In the genomic region with DNA sequence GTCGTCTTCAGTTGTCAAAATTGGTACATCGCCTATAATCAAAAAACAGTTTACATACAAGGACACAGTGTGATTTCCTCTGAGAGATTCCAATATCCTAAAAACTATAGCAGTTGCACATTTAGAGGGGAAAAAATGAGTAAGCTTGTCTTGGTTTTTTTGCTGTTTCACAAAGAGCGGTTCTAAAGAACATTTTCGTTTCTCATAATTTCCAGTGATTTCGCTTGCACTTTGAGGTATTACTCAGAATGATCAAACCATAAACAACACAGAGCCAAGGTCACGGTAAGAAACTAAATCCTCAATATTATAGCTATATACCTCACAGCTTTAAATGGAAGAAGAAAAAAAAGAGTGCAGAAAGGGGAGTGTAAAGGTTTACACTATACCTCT, we compare ENCODE assay signal across 8 cellular contexts. TPM values are rescaled to one million over a fixed set of nuclear protein-coding genes. Genes with fewer than 3 reads are reported as not detected.
DNase-seq lines count a peak whose midpoint lies in the region; ATAC-seq and TF ChIP-seq lines count a peak whose summit lies in the region.

No MANE protein-coding gene starts in this region.

- H3K36me3 Mint-ChIP-seq in CD4-positive, alpha-beta T cell (ENCODE audit: low read depth) = peaks cover 58% of the 10 kb centered on the region

- peaks cover 7% of the 10 kb centered on the region for H3K79me2 ChIP-seq in mammary epithelial cell (ENCODE audit: insufficient read depth, low read length)

- H3K9ac ChIP-seq in mammary epithelial cell (ENCODE audit: insufficient read depth, low read length) (peak overlapping the region; percentile 68), muscle layer of colon (ENCODE audit: low read length) (peak overlapping the region; percentile 58)

- H3K27me3 ChIP-seq in CD4-positive, alpha-beta T cell (ENCODE audit: control insufficient read depth, insufficient read depth, low read length) = no peaks in the 10 kb centered on the region
- no peaks in the 10 kb centered on the region for H3K27me3 ChIP-seq in mammary epithelial cell (ENCODE audit: insufficient read depth, low read length)
- no peaks in the 10 kb centered on the region for H3K27me3 ChIP-seq in muscle layer of colon (ENCODE audit: control insufficient read depth in 1 of 2, insufficient read depth in 2 of 2, low read length in 2 of 2)

- H3K27ac ChIP-seq in CD4-positive, alpha-beta T cell (ENCODE audit: low read depth, low read length) = no peak overlapping the region
- H3K27ac ChIP-seq in mammary epithelial cell (ENCODE audit: insufficient read depth, low read depth, low read length) (peak overlapping the region; percentile 59), muscle layer of colon (ENCODE audit: low read depth, low read length) (peak overlapping the region; percentile 85)

- no peaks in the 10 kb centered on the region for H3K9me3 ChIP-seq in CD4-positive, alpha-beta T cell (ENCODE audit: control insufficient read depth, low read length)
- H3K9me3 ChIP-seq in mammary epithelial cell (replicated peaks; ENCODE audit: insufficient read depth, low read length) (no peaks in the 10 kb centered on the region), muscle layer of colon (ENCODE audit: low read length) (no peaks in the 10 kb centered on the region)

- H3K4me3 ChIP-seq in mammary epithelial cell (replicated peaks in 1 of 3; ENCODE audit: insufficient read depth in 1 of 3, low read depth in 2 of 3, low read length in 3 of 3) = peak overlapping the region; percentile 63 to 77 (median 77)
- peak overlapping the region; percentile 63 to 84 for H3K4me3 ChIP-seq in muscle layer of colon (ENCODE audit: low read depth in 1 of 2, low read length in 2 of 2)

- peak overlapping the region; percentile 88 for H3K4me3 Mint-ChIP-seq in CD4-positive, alpha-beta T cell

- H2AFZ ChIP-seq in mammary epithelial cell (ENCODE audit: low read depth, low read length) = peak overlapping the region; percentile 86

- CTCF ChIA-PET in CD4-positive, alpha-beta T cell (lab: Charles Lee) = no interaction called here
- CTCF ChIA-PET in mammary epithelial cell (lab: Charles Lee; ENCODE audit: low non-redundant PET) = no interaction called here

- intact Hi-C loops in CD4-positive, alpha-beta T cell (cut with DNase I, micrococcal nuclease) = loop anchor here (5.0 to 10.0 kb wide), 6 partner anchors 315 to 755 kb away; partner anchors contain the start of genes DHFR (in 1 of the 2), JMY (in 1 of the 2), MSH3 (in 1 of the 2) and TENT2 (in 1 of the 2)
- intact Hi-C loops in mammary epithelial cell (cut with micrococcal nuclease) = loop anchor here (2.0 kb wide), 1 partner anchor 93 kb away; no protein-coding TSS in a partner anchor

- no peaks in the 10 kb centered on the region for H4K20me1 ChIP-seq in mammary epithelial cell (ENCODE audit: insufficient read depth, low read length)

- H3K9me3 Mint-ChIP-seq in CD4-positive, alpha-beta T cell = no peaks in the 10 kb centered on the region

- dilution Hi-C loops in mammary epithelial cell (cut with HindIII; ENCODE audit: low sequenced_read_pairs) = no loop called here

- peak overlapping the region; percentile 92 for H3K27ac Mint-ChIP-seq in CD4-positive, alpha-beta T cell

- peak; percentile 8 for ATAC-seq in CD4-positive, alpha-beta T cell (ENCODE audit: poor library complexity)
- peak; percentile 25 for ATAC-seq in GM19397 (IDR thresholded peaks at IDR 0.05; ENCODE audit: unreplicated experiment)
- ATAC-seq in HG03457 (IDR thresholded peaks at IDR 0.05; ENCODE audit: unreplicated experiment) = peak; percentile 40

- WGBS in mammary epithelial cell (ENCODE audit: low coverage, missing lambda C conversion rate) = 66% methylated on average over 6 of the region's 6 CpGs

- POLR2A ChIA-PET in CD4-positive, alpha-beta T cell (lab: Charles Lee) = interaction anchor here (0.7 to 2.5 kb wide), 4 partner anchors 9 to 476 kb away, joined by 3 to 22 read pairs (median 3); no protein-coding TSS in a partner anchor

- H3K4me2 ChIP-seq in mammary epithelial cell (ENCODE audit: insufficient read depth, low read depth, low read length) = peak overlapping the region; percentile 86

- no peak for DNase-seq in CD4-positive, alpha-beta T cell
- DNase-seq in mammary epithelial cell (no peak), activated gamma-delta T cell treated with Interleukin-2 at 50 U/mL for 16 hours (no peak), GOT3 (lab: John Stamatoyannopoulos, UW) (no peak), foreskin melanocyte (no peak)

- in situ Hi-C loops in mammary epithelial cell (cut with MboI; ENCODE audit: low sequenced_read_pairs in 2 of 2) = no loop called here

- H3K4me1 ChIP-seq in mammary epithelial cell (ENCODE audit: insufficient read depth, low read length) = peaks cover 3% of the 10 kb centered on the region
- peaks cover 18% of the 10 kb centered on the region for H3K4me1 ChIP-seq in muscle layer of colon (ENCODE audit: insufficient read depth, low read length)

- TF ChIP-seq CTCF in CD4-positive, alpha-beta T cell (IDR thresholded peaks at IDR 0.05) = no peak
- TF ChIP-seq CTCF in mammary epithelial cell (conservative IDR thresholded peaks at IDR 0.05 in 1 of 2, IDR thresholded peaks at IDR 0.05 in 1 of 2; ENCODE audit: extremely low read depth in 1 of 2, insufficient read depth in 1 of 2, low read depth in 1 of 2, low read length in 2 of 2) = no peak

- peaks cover 7% of the 10 kb centered on the region for H3K27me3 Mint-ChIP-seq in CD4-positive, alpha-beta T cell

- peaks cover 18% of the 10 kb centered on the region for H3K4me1 Mint-ChIP-seq in CD4-positive, alpha-beta T cell (ENCODE audit: low read depth)

- BruUV-seq in mammary epithelial cell (replicated peaks; lab: Mats Ljungman, UMichigan) = TSS peak; percentile 44

- H3K36me3 ChIP-seq in mammary epithelial cell (ENCODE audit: insufficient read depth, low read length) (peaks cover 14% of the 10 kb centered on the region), muscle layer of colon (ENCODE audit: insufficient read depth, low read length) (peaks cover 28% of the 10 kb centered on the region)

RNA-seq across cellular contexts. Expression of gene MTX3, which starts 0.9 kb away (rescaled TPM):
- total RNA-seq in CD4-positive, alpha-beta T cell = 10 to 100 TPM; 25.6 to 26.5 TPM
- 10 to 100 TPM; 21.7 to 23.0 TPM for total RNA-seq in mammary epithelial cell
- polyA plus RNA-seq in mammary epithelial cell = 6.5 TPM
- 7.7 TPM for polyA minus RNA-seq in mammary epithelial cell

RNA-seq across cellular contexts. Expression of gene THBS4, which starts 44.9 kb away (rescaled TPM):
- under 1 TPM; 0.47 to 0.85 TPM for total RNA-seq in CD4-positive, alpha-beta T cell
- total RNA-seq in mammary epithelial cell = under 1 TPM; under 0.01 to 0.92 TPM
- polyA plus RNA-seq in mammary epithelial cell = 0.23 TPM
- not detected for polyA minus RNA-seq in mammary epithelial cell
